Comparison of ENCODE assay signal across 20 cellular contexts in the genomic region with DNA sequence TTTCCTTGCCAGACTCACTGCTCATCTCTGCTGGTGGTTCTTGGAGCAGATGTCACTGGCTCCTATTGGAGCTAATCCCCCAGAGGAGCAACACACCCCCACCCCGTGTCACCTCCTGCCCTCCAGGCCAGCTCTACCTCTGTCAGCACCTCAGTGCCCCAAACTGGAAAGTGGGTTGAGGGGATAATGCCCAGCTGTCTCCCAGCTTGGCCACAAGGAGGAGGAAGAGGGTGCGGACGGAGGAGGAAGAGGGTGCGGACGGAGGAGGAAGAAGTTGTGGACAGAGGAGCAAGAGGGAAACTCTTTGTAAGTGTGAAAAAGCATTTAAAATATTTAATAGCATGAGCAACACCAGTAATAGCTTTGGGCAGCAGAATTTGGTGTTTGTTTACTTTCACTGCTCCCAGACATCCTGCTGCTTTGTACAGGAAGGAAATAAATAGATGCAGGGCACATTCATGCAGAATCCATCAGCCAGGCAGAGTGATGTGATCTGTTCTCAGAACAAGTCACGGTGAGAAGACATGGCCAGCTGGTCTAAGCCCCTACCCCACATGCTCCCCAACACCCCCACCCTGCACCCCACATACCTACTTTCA.
DNase-seq lines count a peak whose midpoint lies in the region; ATAC-seq and TF ChIP-seq lines count a peak whose summit lies in the region.
"Had no signal": no experiment of that assay in that cellular context is flagged by ENCODE, and none has a peak within 500 bp of the region (broad histone marks: within the 10 kb centered on the region; RNA-seq: fewer than 3 reads in every experiment).

No MANE protein-coding gene starts in this region.

- H3K4me3 ChIP-seq in BLaER1 (peak overlapping the region; percentile 47), astrocyte of the spinal cord (ENCODE audit: low read depth, low read length) (no peak overlapping the region), kidney epithelial cell (ENCODE audit: low read depth, low read length) (no peak overlapping the region)
- H3K4me3 ChIP-seq: hepatocyte, uterus had no signal

- H3K36me3 ChIP-seq in BLaER1 (no peaks in the 10 kb centered on the region), kidney epithelial cell (ENCODE audit: control insufficient read depth, insufficient read depth, low read length) (no peaks in the 10 kb centered on the region)
- H3K36me3 ChIP-seq: uterus had no signal

- peak; percentile 52; the same call in 1 of the 2 replicates for TF ChIP-seq CTCF in HFFc6 (IDR thresholded peaks at IDR 0.05)
- TF ChIP-seq CTCF in astrocyte of the spinal cord (IDR thresholded peaks at IDR 0.05; ENCODE audit: low read depth, low read length) = peak; percentile 28
- TF ChIP-seq CTCF in kidney epithelial cell (IDR thresholded peaks at IDR 0.05; ENCODE audit: insufficient read depth, low read length, poor library complexity, severe bottlenecking) = peak; percentile 14

- DNase-seq in HFFc6 = peak; percentile 22
- DNase-seq in astrocyte of the spinal cord (ENCODE audit: low read depth, low spot score) = no peak
- no peak for DNase-seq in kidney epithelial cell (ENCODE audit: low read depth)
- no peak for DNase-seq in mucosa of gallbladder (ENCODE audit: low spot score)
- no peak for DNase-seq in epidermal melanocyte (ENCODE audit: insufficient read length, low spot score)
- DNase-seq: activated naive CD8-positive, alpha-beta T cell treated with anti-CD3 and anti-CD28 coated beads for 36 hours; activated T-cell treated with anti-CD3 and anti-CD28 coated beads, Interleukin-2, amount 50 U/mL, for 24 hours; Caco-2; NCI-H69; OCI-M1; stimulated activated naive CD8-positive, alpha-beta T cell treated with anti-CD3 and anti-CD28 coated beads, Interleukin-15, amount 100 ng/mL, for 72 hours; T1000; uterus had no signal

- in situ Hi-C loops in astrocyte of the spinal cord (cut with HindIII; ENCODE audit: low sequenced_read_pairs) = no loop called here

- peaks cover 16% of the 10 kb centered on the region for H3K9me3 ChIP-seq in BLaER1
- H3K9me3 ChIP-seq: Caco-2, uterus had no signal

- H3K36me3 Mint-ChIP-seq in HFFc6 (ENCODE audit: low read depth) = no peaks in the 10 kb centered on the region
- H3K36me3 Mint-ChIP-seq: activated naive CD8-positive, alpha-beta T cell treated with anti-CD3 and anti-CD28 coated beads for 36 hours; brain; mesothelial cell of epicardium had no signal

- H3K9ac ChIP-seq in BLaER1 = peak overlapping the region; percentile 76

- peaks cover 2% of the 10 kb centered on the region; the same call in 1 of the 2 replicates for H3K27me3 Mint-ChIP-seq in HFFc6 (ENCODE audit: insufficient read depth)
- H3K27me3 Mint-ChIP-seq: activated naive CD8-positive, alpha-beta T cell treated with anti-CD3 and anti-CD28 coated beads for 36 hours; activated T-cell treated with anti-CD3 and anti-CD28 coated beads, Interleukin-2, amount 50 U/mL, for 24 hours; stimulated activated naive CD8-positive, alpha-beta T cell treated with anti-CD3 and anti-CD28 coated beads, Interleukin-15, amount 100 ng/mL, for 72 hours had no signal

- H4K20me1 ChIP-seq in BLaER1 = no peaks in the 10 kb centered on the region

- peaks cover 59% of the 10 kb centered on the region for H3K4me1 Mint-ChIP-seq in HFFc6 (ENCODE audit: low read depth)

- peak overlapping the region; percentile 90 for H3K27ac ChIP-seq in BLaER1
- H3K27ac ChIP-seq: hepatocyte, uterus had no signal

- ATAC-seq in HG03175 (IDR thresholded peaks at IDR 0.05; ENCODE audit: unreplicated experiment) (no peak), HG03457 (IDR thresholded peaks at IDR 0.05; ENCODE audit: unreplicated experiment) (no peak)

- H3K4me3 Mint-ChIP-seq in HFFc6 = peak overlapping the region; percentile 12; the same call in 1 of the 2 replicates
- H3K4me3 Mint-ChIP-seq: activated naive CD8-positive, alpha-beta T cell treated with anti-CD3 and anti-CD28 coated beads for 36 hours; activated T-cell treated with anti-CD3 and anti-CD28 coated beads, Interleukin-2, amount 50 U/mL, for 24 hours; brain; mesothelial cell of epicardium; stimulated activated naive CD8-positive, alpha-beta T cell treated with anti-CD3 and anti-CD28 coated beads, Interleukin-15, amount 100 ng/mL, for 72 hours had no signal

- H3K9me3 Mint-ChIP-seq in HFFc6 = no peaks in the 10 kb centered on the region
- H3K9me3 Mint-ChIP-seq: activated naive CD8-positive, alpha-beta T cell treated with anti-CD3 and anti-CD28 coated beads for 36 hours; activated T-cell treated with anti-CD3 and anti-CD28 coated beads, Interleukin-2, amount 50 U/mL, for 24 hours; IgD-negative memory B cell; mesothelial cell of epicardium; stimulated activated naive CD8-positive, alpha-beta T cell treated with anti-CD3 and anti-CD28 coated beads, Interleukin-15, amount 100 ng/mL, for 72 hours had no signal

- H3K4me2 ChIP-seq in BLaER1 = peak overlapping the region; percentile 84
- H3K4me2 ChIP-seq: hepatocyte had no signal

- peak overlapping the region; percentile 71; the same call in 1 of the 2 replicates for H3K27ac Mint-ChIP-seq in HFFc6
- H3K27ac Mint-ChIP-seq: activated naive CD8-positive, alpha-beta T cell treated with anti-CD3 and anti-CD28 coated beads for 36 hours; activated T-cell treated with anti-CD3 and anti-CD28 coated beads, Interleukin-2, amount 50 U/mL, for 24 hours; brain; IgD-negative memory B cell; mesothelial cell of epicardium had no signal

- H3K27me3 ChIP-seq in BLaER1 = no peaks in the 10 kb centered on the region
- no peaks in the 10 kb centered on the region for H3K27me3 ChIP-seq in kidney epithelial cell (ENCODE audit: control insufficient read depth, insufficient read depth, low read length)
- H3K27me3 ChIP-seq: hepatocyte, uterus had no signal

- H3K4me1 ChIP-seq in BLaER1 = peaks cover 96% of the 10 kb centered on the region
- H3K4me1 ChIP-seq: Caco-2, uterus had no signal
